In the genomic region with DNA sequence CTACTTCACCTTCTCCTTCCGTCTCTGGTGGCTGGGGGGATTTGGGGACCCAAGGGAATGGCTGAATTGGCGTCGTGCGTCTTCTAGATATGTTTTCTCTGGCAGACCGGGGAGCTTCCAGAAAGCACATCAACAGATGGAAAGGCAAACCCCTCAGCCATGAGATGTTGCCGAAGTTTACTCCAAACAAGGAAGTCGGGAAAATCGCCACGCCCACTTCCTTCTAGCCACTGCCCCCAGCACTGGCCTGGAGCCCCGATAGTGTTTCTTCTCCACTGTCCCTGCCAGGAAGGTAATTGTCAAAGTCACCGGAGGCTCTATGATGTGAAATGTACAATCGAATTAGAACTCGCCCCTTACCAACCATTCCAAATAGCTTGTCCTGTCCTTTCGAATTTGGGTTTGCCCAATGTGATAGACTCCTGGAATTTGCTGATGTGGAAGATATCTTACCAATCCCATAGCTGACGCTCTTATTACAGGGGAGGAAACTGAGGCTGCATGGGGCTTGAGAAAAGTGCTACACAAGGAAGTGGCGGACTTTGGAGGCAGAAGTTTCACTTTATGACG, we compare ENCODE assay signal across 1 cellular context.
TF ChIP-seq lines count a peak whose summit lies in the region.

No MANE protein-coding gene starts in this region.

TF ChIP-seq in SK-N-SH, 30 proteins besides CTCF, POLR2A, EP300 and RAD21 (continued from another document):
- TF ChIP-seq, protein P1, sequence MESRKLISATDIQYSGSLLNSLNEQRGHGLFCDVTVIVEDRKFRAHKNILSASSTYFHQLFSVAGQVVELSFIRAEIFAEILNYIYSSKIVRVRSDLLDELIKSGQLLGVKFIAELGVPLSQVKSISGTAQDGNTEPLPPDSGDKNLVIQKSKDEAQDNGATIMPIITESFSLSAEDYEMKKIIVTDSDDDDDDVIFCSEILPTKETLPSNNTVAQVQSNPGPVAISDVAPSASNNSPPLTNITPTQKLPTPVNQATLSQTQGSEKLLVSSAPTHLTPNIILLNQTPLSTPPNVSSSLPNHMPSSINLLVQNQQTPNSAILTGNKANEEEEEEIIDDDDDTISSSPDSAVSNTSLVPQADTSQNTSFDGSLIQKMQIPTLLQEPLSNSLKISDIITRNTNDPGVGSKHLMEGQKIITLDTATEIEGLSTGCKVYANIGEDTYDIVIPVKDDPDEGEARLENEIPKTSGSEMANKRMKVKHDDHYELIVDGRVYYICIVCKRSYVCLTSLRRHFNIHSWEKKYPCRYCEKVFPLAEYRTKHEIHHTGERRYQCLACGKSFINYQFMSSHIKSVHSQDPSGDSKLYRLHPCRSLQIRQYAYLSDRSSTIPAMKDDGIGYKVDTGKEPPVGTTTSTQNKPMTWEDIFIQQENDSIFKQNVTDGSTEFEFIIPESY (IDR thresholded peaks at IDR 0.05; ENCODE audit: borderline replicate concordance, low read depth): no peak
